In genomic region chr5:61806491-61807020, GRCh38 we compare ENCODE assay signal across 19 cellular contexts.
DNase-seq lines count a peak whose midpoint lies in the region; ATAC-seq, FAIRE-seq and TF ChIP-seq lines count a peak whose summit lies in the region.
"Had no signal": no experiment of that assay in that cellular context is flagged by ENCODE, and none has a peak within 500 bp of the region (broad histone marks: within the 10 kb centered on the region; RNA-seq: fewer than 3 reads in every experiment).

No MANE protein-coding gene starts in this region.

- TF ChIP-seq EP300 in esophagus muscularis mucosa (IDR thresholded peaks at IDR 0.05): no peak

- TF ChIP-seq CTCF in HEK293 (tag by site-specific recombination; IDR thresholded peaks at IDR 0.05): no peak
- TF ChIP-seq CTCF in astrocyte (IDR thresholded peaks at IDR 0.05; ENCODE audit: insufficient read depth, low read depth, low read length): no peak
- no peak for TF ChIP-seq CTCF in esophagus muscularis mucosa (IDR thresholded peaks at IDR 0.05)
- no peak for TF ChIP-seq CTCF in neural progenitor cell (IDR thresholded peaks at IDR 0.05)
- no peak for TF ChIP-seq CTCF in WTC11 (IDR thresholded peaks at IDR 0.05)

- CTCF ChIA-PET in HEK293 (lab: Yijun Ruan, JAX) (interaction anchor here (0.6 to 0.8 kb wide), 2 partner anchors 9 to 10 kb away, joined by 3 read pairs; no protein-coding TSS in a partner anchor), WTC11 (lab: Charles Lee) (interaction anchor here (1.0 to 4.6 kb wide), 4 partner anchors 11 to 148 kb away, joined by 3 to 23 read pairs (median 12); no protein-coding TSS in a partner anchor)

- DNase-seq in astrocyte (ENCODE audit: low read depth): peak; percentile 68
- peak; percentile 90 for DNase-seq in esophagus muscularis mucosa (ENCODE audit: extremely low spot score)
- DNase-seq in neural progenitor cell (ENCODE audit: low spot score): no peak
- no peak for DNase-seq in WTC11 (ENCODE audit: low spot score)
- DNase-seq: AML-193; Caco-2; CD4-positive, alpha-beta T cell; GM23248; IMR-90 had no signal

- H3K9me3 ChIP-seq in HEK293 (ENCODE audit: control insufficient read depth, insufficient read depth, low read depth, low read length) (no peaks in the 10 kb centered on the region), astrocyte (ENCODE audit: insufficient read depth, low read depth, low read length) (no peaks in the 10 kb centered on the region), esophagus muscularis mucosa (no peaks in the 10 kb centered on the region), neural progenitor cell (ENCODE audit: low read depth) (no peaks in the 10 kb centered on the region)
- H3K9me3 ChIP-seq: Caco-2, HAP-1 had no signal

- ATAC-seq in HG02970 (IDR thresholded peaks at IDR 0.05; ENCODE audit: low FRiP score, unreplicated experiment) (no peak), WTC11 (no peak), GM18868 (IDR thresholded peaks at IDR 0.05; ENCODE audit: unreplicated experiment) (no peak)

- H4K20me1 ChIP-seq in astrocyte (ENCODE audit: insufficient read depth, low read length): no peaks in the 10 kb centered on the region
- H4K20me1 ChIP-seq in neural progenitor cell (ENCODE audit: low read depth): no peaks in the 10 kb centered on the region

- no peaks in the 10 kb centered on the region for H3K79me2 ChIP-seq in astrocyte (ENCODE audit: insufficient read depth, low read length)
- no peaks in the 10 kb centered on the region for H3K79me2 ChIP-seq in neural progenitor cell (ENCODE audit: low read depth)

- peaks cover 2% of the 10 kb centered on the region for H3K9me3 Mint-ChIP-seq in astrocyte (ENCODE audit: unreplicated experiment)
- H3K9me3 Mint-ChIP-seq in neural progenitor cell: no peaks in the 10 kb centered on the region
- H3K9me3 Mint-ChIP-seq in WTC11: no peaks in the 10 kb centered on the region
- H3K9me3 Mint-ChIP-seq: CD4-positive, alpha-beta T cell had no signal

- no peaks in the 10 kb centered on the region for H3F3A ChIP-seq in neural progenitor cell (ENCODE audit: low read depth)

- H3K36me3 Mint-ChIP-seq in astrocyte (ENCODE audit: low read depth, unreplicated experiment) (no peaks in the 10 kb centered on the region), neural progenitor cell (no peaks in the 10 kb centered on the region), WTC11 (no peaks in the 10 kb centered on the region)

- H3K27me3 ChIP-seq in astrocyte (ENCODE audit: insufficient read depth, low read length): peaks cover under 1% of the 10 kb centered on the region
- no peaks in the 10 kb centered on the region for H3K27me3 ChIP-seq in esophagus muscularis mucosa
- no peaks in the 10 kb centered on the region for H3K27me3 ChIP-seq in neural progenitor cell

- no peak for TF ChIP-seq POLR2A in esophagus muscularis mucosa (IDR thresholded peaks at IDR 0.05; ENCODE audit: low read depth)

- H3K27ac Mint-ChIP-seq in astrocyte (ENCODE audit: unreplicated experiment) (peak overlapping the region; percentile 66), neural progenitor cell (peak overlapping the region; percentile 0), WTC11 (no peak overlapping the region)
- H3K27ac Mint-ChIP-seq: CD4-positive, alpha-beta T cell had no signal

- peaks cover 34% of the 10 kb centered on the region for H3K4me1 Mint-ChIP-seq in astrocyte (ENCODE audit: low read depth, unreplicated experiment)
- H3K4me1 Mint-ChIP-seq in neural progenitor cell: peaks cover 13% of the 10 kb centered on the region
- H3K4me1 Mint-ChIP-seq in WTC11: no peaks in the 10 kb centered on the region

- 83% methylated on average over 3 of the region's 3 CpGs for WGBS in esophagus muscularis mucosa

- no peak overlapping the region for H3K27ac ChIP-seq in HEK293 (ENCODE audit: extremely low read depth, low read depth, low read length)
- no peak overlapping the region for H3K27ac ChIP-seq in astrocyte (ENCODE audit: low read depth, low read length)
- no peak overlapping the region for H3K27ac ChIP-seq in esophagus muscularis mucosa (replicated peaks in 1 of 4)
- no peak overlapping the region for H3K27ac ChIP-seq in neural progenitor cell
- H3K27ac ChIP-seq: C4-2B, GM23248 had no signal

- H3K27me3 Mint-ChIP-seq in astrocyte (ENCODE audit: low read depth, unreplicated experiment) (peaks cover 8% of the 10 kb centered on the region), neural progenitor cell (ENCODE audit: insufficient read depth, low read depth) (no peaks in the 10 kb centered on the region), WTC11 (ENCODE audit: low read depth) (no peaks in the 10 kb centered on the region; the same call in 1 of the 2 replicates)

- H3K4me3 Mint-ChIP-seq in astrocyte (ENCODE audit: unreplicated experiment): peak overlapping the region; percentile 6
- no peak overlapping the region for H3K4me3 Mint-ChIP-seq in neural progenitor cell
- H3K4me3 Mint-ChIP-seq in WTC11: no peak overlapping the region
- H3K4me3 Mint-ChIP-seq: CD4-positive, alpha-beta T cell had no signal

- intact Hi-C loops in esophagus muscularis mucosa (cut with DNase I): no loop called here

- H3K36me3 ChIP-seq in HEK293 (ENCODE audit: control insufficient read depth in 2 of 2, insufficient read depth in 1 of 2, low read length in 2 of 2) (no peaks in the 10 kb centered on the region), astrocyte (ENCODE audit: insufficient read depth, low read length) (no peaks in the 10 kb centered on the region), esophagus muscularis mucosa (no peaks in the 10 kb centered on the region), neural progenitor cell (no peaks in the 10 kb centered on the region)
- H3K36me3 ChIP-seq: HAP-1 had no signal

- H3K4me2 ChIP-seq in astrocyte (ENCODE audit: low read length) (no peak overlapping the region), neural progenitor cell (no peak overlapping the region)

- POLR2A ChIA-PET in HEK293 (lab: Yijun Ruan, JAX) (no interaction called here), WTC11 (lab: Charles Lee) (no interaction called here)

- no peak for FAIRE-seq in astrocyte (lab: Jason Lieb, UNC)
- FAIRE-seq: A204.1, D721Med, G401.6, GM12891, HTR-8/SVneo had no signal

- H2AFZ ChIP-seq in astrocyte (ENCODE audit: low read depth, low read length): no peak overlapping the region
- H2AFZ ChIP-seq in neural progenitor cell (replicated peaks): no peak overlapping the region
- H2AFZ ChIP-seq: GM23248 had no signal

- H3K9ac ChIP-seq in astrocyte (ENCODE audit: low read length): no peak overlapping the region
- no peak overlapping the region for H3K9ac ChIP-seq in neural progenitor cell
- H3K9ac ChIP-seq: GM23248 had no signal

- H3K4me3 ChIP-seq in HEK293 (ENCODE audit: low read depth, low read length) (no peak overlapping the region), astrocyte (ENCODE audit: insufficient read depth, low read depth, low read length) (no peak overlapping the region), esophagus muscularis mucosa (no peak overlapping the region), neural progenitor cell (no peak overlapping the region)
- H3K4me3 ChIP-seq: GM23248, HAP-1 had no signal

- no peaks in the 10 kb centered on the region for H3K4me1 ChIP-seq in HEK293 (ENCODE audit: control insufficient read depth, insufficient read depth, low read length)
- H3K4me1 ChIP-seq in astrocyte (ENCODE audit: insufficient read depth, low read length): peaks cover 10% of the 10 kb centered on the region
- no peaks in the 10 kb centered on the region for H3K4me1 ChIP-seq in esophagus muscularis mucosa
- no peaks in the 10 kb centered on the region for H3K4me1 ChIP-seq in neural progenitor cell
- H3K4me1 ChIP-seq: HAP-1 had no signal

TF ChIP-seq in HEK293, 187 proteins besides CTCF, POLR2A, EP300 and RAD21:
- TF ChIP-seq ZNF121 (tag by site-specific recombination; IDR thresholded peaks at IDR 0.05) (no peak), ZFHX2 (tag by site-specific recombination; conservative IDR thresholded peaks at IDR 0.05) (0 out of 2 replicates have a peak, but pooled peaks have one; percentile 16)

TF ChIP-seq in WTC11, 78 proteins besides CTCF, POLR2A, EP300 and RAD21 (continues in another document):
- no peak for TF ChIP-seq FOXK1 (CRISPR knock-in tag; IDR thresholded peaks at IDR 0.05)
- TF ChIP-seq HMGA2 (CRISPR knock-in tag; IDR thresholded peaks at IDR 0.05): no peak
- no peak for TF ChIP-seq MYBL2 (CRISPR knock-in tag; IDR thresholded peaks at IDR 0.05)
- no peak for TF ChIP-seq SMAD4 (CRISPR knock-in tag; IDR thresholded peaks at IDR 0.05)
- TF ChIP-seq NFYB (CRISPR knock-in tag; conservative IDR thresholded peaks at IDR 0.05; ENCODE audit: low read depth): no peak
- no peak for TF ChIP-seq STAT6 (CRISPR knock-in tag; conservative IDR thresholded peaks at IDR 0.05; ENCODE audit: low read depth)

Comparison
In these comparisons a context has a peak if more than half of its experiments do, and no peak if none do; other contexts are left out.
1. DNase-seq: peak in astrocyte (single experiment) and esophagus muscularis mucosa (single experiment); none in neural progenitor cell (single experiment) and WTC11 (single experiment).